In the genomic region with DNA sequence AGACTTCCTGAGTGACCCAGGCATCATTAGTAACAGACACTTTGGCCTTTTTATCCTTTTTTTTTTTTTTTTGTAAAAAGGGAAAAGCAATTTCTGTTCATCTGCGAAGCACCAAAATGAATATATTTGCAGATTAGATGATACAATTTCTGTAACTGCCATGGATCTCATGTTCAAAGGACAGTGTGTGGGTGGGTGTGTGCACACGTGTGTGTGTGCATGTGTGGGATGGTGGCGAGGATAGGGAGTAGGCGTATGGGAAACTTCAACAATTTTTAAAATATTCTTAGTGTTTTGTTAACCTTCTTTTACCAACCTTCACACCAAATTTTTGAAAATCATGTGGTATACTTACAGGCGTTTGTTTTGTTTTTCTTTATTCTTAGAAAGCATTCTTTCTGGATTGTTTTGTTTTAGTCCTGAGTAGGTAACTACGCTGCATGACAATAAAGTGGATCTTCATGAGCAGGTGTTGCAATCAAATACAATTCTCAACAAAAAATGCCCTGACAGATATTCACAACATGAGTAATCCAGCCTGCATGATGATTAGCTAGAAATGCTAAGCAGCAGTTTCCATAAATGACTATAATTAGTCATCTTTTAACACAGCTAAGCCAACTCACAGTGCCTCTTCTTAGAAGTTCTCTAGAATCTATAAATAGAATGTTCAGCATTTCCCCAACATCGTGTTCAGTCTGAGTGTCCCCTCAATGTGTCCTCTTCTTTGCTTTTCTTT, we compare ENCODE assay signal across 8 cellular contexts. TPM values are rescaled to one million over a fixed set of nuclear protein-coding genes. Genes with fewer than 3 reads are reported as not detected.
DNase-seq lines count a peak whose midpoint lies in the region; ATAC-seq and TF ChIP-seq lines count a peak whose summit lies in the region.

No MANE protein-coding gene starts in this region.

- no peaks in the 10 kb centered on the region for H3K4me1 ChIP-seq in effector memory CD4-positive, alpha-beta T cell (ENCODE audit: control insufficient read depth, insufficient read depth, low read length, poor library complexity, severe bottlenecking)

- ATAC-seq in GM19035 (IDR thresholded peaks at IDR 0.05; ENCODE audit: unreplicated experiment), result peak; percentile 76
- peak; percentile 37 for ATAC-seq in HG03521 (IDR thresholded peaks at IDR 0.05; ENCODE audit: unreplicated experiment)
- ATAC-seq in stimulated activated naive CD8-positive, alpha-beta T cell treated with anti-CD3 and anti-CD28 coated beads, Interleukin-15, Interleukin-2, amounts not matched to agents 100 U/mL and 50 U/mL, for 24 hours, result peak; percentile 92
- ATAC-seq in T-helper 17 cell, result no peak

- DNase-seq in Ammon's horn (ENCODE audit: low spot score), result peak; percentile 35
- DNase-seq in cardiac fibroblast (ENCODE audit: low read depth in 2 of 2), result peak; percentile 56 to 87
- no peak for DNase-seq in stimulated activated naive CD8-positive, alpha-beta T cell treated with anti-CD3 and anti-CD28 coated beads, Interleukin-15, Interleukin-2, amounts not matched to agents 100 U/mL and 50 U/mL, for 24 hours
- no peak for DNase-seq in MG63
- DNase-seq in effector memory CD4-positive, alpha-beta T cell, result no peak
- DNase-seq in T-helper 17 cell, result no peak

- H3K36me3 ChIP-seq in MG63, result no peaks in the 10 kb centered on the region
- no peaks in the 10 kb centered on the region for H3K36me3 ChIP-seq in effector memory CD4-positive, alpha-beta T cell (ENCODE audit: control insufficient read depth, insufficient read depth, low read length)

- peaks cover 20% of the 10 kb centered on the region for H3K4me1 Mint-ChIP-seq in T-helper 17 cell

- no peaks in the 10 kb centered on the region for H3K9me3 ChIP-seq in MG63
- H3K9me3 ChIP-seq in effector memory CD4-positive, alpha-beta T cell (ENCODE audit: control insufficient read depth, low read length), result no peaks in the 10 kb centered on the region
- H3K9me3 ChIP-seq in T-helper 17 cell (ENCODE audit: control insufficient read depth, low read length, poor library complexity, severe bottlenecking), result no peaks in the 10 kb centered on the region

- no peaks in the 10 kb centered on the region for H3K27me3 ChIP-seq in MG63
- no peaks in the 10 kb centered on the region for H3K27me3 ChIP-seq in effector memory CD4-positive, alpha-beta T cell (replicated peaks; ENCODE audit: control insufficient read depth, insufficient read depth, low read length, poor library complexity, severe bottlenecking)

- H3K36me3 Mint-ChIP-seq in T-helper 17 cell (ENCODE audit: low read depth), result peaks cover 10% of the 10 kb centered on the region

- peaks cover 19% of the 10 kb centered on the region for H3K27me3 Mint-ChIP-seq in T-helper 17 cell

- H3K4me3 Mint-ChIP-seq in T-helper 17 cell, result no peak overlapping the region

- H3K27ac Mint-ChIP-seq in T-helper 17 cell, result no peak overlapping the region

- H3K4me3 ChIP-seq in cardiac fibroblast (replicated peaks in 1 of 2; ENCODE audit: low read depth in 2 of 2, low read length in 2 of 2), result no peak overlapping the region
- H3K4me3 ChIP-seq in MG63, result no peak overlapping the region
- no peak overlapping the region for H3K4me3 ChIP-seq in effector memory CD4-positive, alpha-beta T cell (ENCODE audit: insufficient read depth, low read depth, low read length, poor library complexity, severe bottlenecking)

- H3K27ac ChIP-seq in effector memory CD4-positive, alpha-beta T cell (ENCODE audit: insufficient read depth, low read length, poor library complexity, severe bottlenecking), result no peak overlapping the region

- no peak for TF ChIP-seq CTCF in cardiac fibroblast (IDR thresholded peaks at IDR 0.05; ENCODE audit: low read depth, low read length)

RNA-seq across cellular contexts. Expression of a gene that starts 53.5 kb away (rescaled TPM):
- total RNA-seq in MG63 (2014; rRNA removed; shearing (Covaris generic); ENCODE audit: low replicate concordance), result 5.0 and 5.4 TPM in 2 replicates
- 1 to 10 TPM; 1.8 to 3.4 TPM for total RNA-seq in T-helper 17 cell

Comparison
In these comparisons a context has a peak if more than half of its experiments do, and no peak if none do; other contexts are left out.
1. DNase-seq: peak in Ammon's horn (single experiment) and cardiac fibroblast (2 of 2); none in stimulated activated naive CD8-positive, alpha-beta T cell treated with anti-CD3 and anti-CD28 coated beads, Interleukin-15, Interleukin-2, amounts not matched to agents 100 U/mL and 50 U/mL, for 24 hours (single experiment), MG63 (single experiment), effector memory CD4-positive, alpha-beta T cell (0 of 3) and T-helper 17 cell (0 of 3).